Comparison of ENCODE assay signal across 8 cellular contexts in genomic region chr7:97937389-97937788, GRCh38. TPM values are rescaled to one million over a fixed set of nuclear protein-coding genes. Genes with fewer than 3 reads are reported as not detected.
"Had no signal": no experiment of that assay in that cellular context is flagged by ENCODE, and none has a peak within 500 bp of the region (broad histone marks: within the 10 kb centered on the region; RNA-seq: fewer than 3 reads in every experiment).

No MANE protein-coding gene starts in this region.

RNA-seq across cellular contexts. Expression of gene OCM2, which starts 52.6 kb away (rescaled TPM):
- total RNA-seq: IMR-90, LHCN-M2, MCF 10A, PC-9, Peyer's patch, Right ventricle myocardium superior, SJSA1, T-helper 17 cell had no signal
- polyA plus RNA-seq: IMR-90 had no signal
